20 cellular contexts compared by ENCODE assay signal in the genomic region with DNA sequence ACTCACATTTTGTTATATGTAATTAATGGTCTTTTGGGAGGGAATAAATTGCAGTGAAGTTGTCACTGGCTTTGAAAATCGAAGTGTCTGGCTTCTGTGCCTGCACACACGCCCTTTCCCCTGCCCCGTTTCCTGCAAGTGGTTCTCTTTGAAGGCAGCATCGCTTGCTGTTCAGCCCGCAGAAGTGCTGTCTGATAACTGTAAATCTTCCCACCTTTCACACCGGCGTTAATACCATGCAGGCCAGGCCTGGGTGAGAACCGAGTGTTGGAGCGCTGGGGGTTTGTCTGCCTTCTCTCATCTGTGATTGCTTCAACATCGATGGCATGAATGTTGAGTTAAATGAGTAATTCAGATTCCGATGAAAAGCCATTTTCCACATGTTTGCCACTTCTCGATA. TPM values are rescaled to one million over a fixed set of nuclear protein-coding genes. Genes with fewer than 3 reads are reported as not detected.
DNase-seq lines count a peak whose midpoint lies in the region; ATAC-seq and TF ChIP-seq lines count a peak whose summit lies in the region.
"Had no signal": no experiment of that assay in that cellular context is flagged by ENCODE, and none has a peak within 500 bp of the region (broad histone marks: within the 10 kb centered on the region; RNA-seq: fewer than 3 reads in every experiment).

No MANE protein-coding gene starts in this region.

- CTCF ChIA-PET in activated naive CD4-positive, alpha-beta T cell treated with anti-CD3 and anti-CD28 coated beads for 36 hours (lab: Charles Lee), result no interaction called here
- CTCF ChIA-PET in CD8-positive, alpha-beta T cell (lab: Charles Lee), result interaction anchor here (1.2 kb wide), 2 partner anchors 21 to 105 kb away, joined by 3 to 4 read pairs; no protein-coding TSS in a partner anchor

- 65 to 74% (median 68%) methylated on average over 12 of the region's 12 CpGs for WGBS in spleen, 5 donors

- H3K27ac Mint-ChIP-seq in activated naive CD4-positive, alpha-beta T cell treated with anti-CD3 and anti-CD28 coated beads for 36 hours, result no peak overlapping the region
- no peak overlapping the region for H3K27ac Mint-ChIP-seq in CD8-positive, alpha-beta T cell

- TF ChIP-seq CTCF in CD8-positive, alpha-beta T cell (IDR thresholded peaks at IDR 0.05), result no peak
- TF ChIP-seq CTCF in ascending aorta (IDR thresholded peaks at IDR 0.05) (no peak), spleen (IDR thresholded peaks at IDR 0.05 in 8 of 11, conservative IDR thresholded peaks at IDR 0.05 in 3 of 11) (no peak)

- no peak overlapping the region for H3K4me3 ChIP-seq in CD8-positive, alpha-beta T cell (ENCODE audit: low read depth, low read length)
- H3K4me3 ChIP-seq in ascending aorta (no peak overlapping the region), spleen (no peak overlapping the region)
- H3K4me3 ChIP-seq: A549, GM12878 had no signal

- H3K27me3 ChIP-seq in CD8-positive, alpha-beta T cell (ENCODE audit: insufficient read depth, low read length), result no peaks in the 10 kb centered on the region
- H3K27me3 ChIP-seq in ascending aorta, result no peaks in the 10 kb centered on the region
- no peaks in the 10 kb centered on the region for H3K27me3 ChIP-seq in spleen (replicated peaks in 1 of 7)

- intact Hi-C loops in activated naive CD4-positive, alpha-beta T cell treated with anti-CD3 and anti-CD28 coated beads for 36 hours (cut with micrococcal nuclease), result no loop called here
- intact Hi-C loops in CD8-positive, alpha-beta T cell (cut with DNase I, micrococcal nuclease), result no loop called here
- intact Hi-C loops in ascending aorta (cut with DNase I) (loop anchor here (2.0 kb wide), 1 partner anchor 15 kb away; no protein-coding TSS in a partner anchor), spleen (cut with DNase I; ENCODE audit: low total_unique reads) (no loop called here)

- peak; percentile 22 for DNase-seq in activated naive CD4-positive, alpha-beta T cell treated with anti-CD3 and anti-CD28 coated beads for 36 hours
- DNase-seq in activated naive CD4-positive, alpha-beta T cell treated with Interleukin-2 at 50 U/mL for 16 hours, result no peak
- DNase-seq in CD8-positive, alpha-beta T cell, result peak in 2 of 7 experiments; percentile 17 to 36
- no peak for DNase-seq in ascending aorta (ENCODE audit: low spot score in 2 of 2)
- DNase-seq in spleen, result peak; percentile 56
- no peak for DNase-seq in activated CD4-positive, CD25-positive, alpha-beta regulatory T cell treated with anti-CD3 and anti-CD28 coated beads, Interleukin-2, amount 50 U/mL, for 72 hours
- DNase-seq: CD4-positive, alpha-beta memory T cell; DMS53; EL; H7; HFFc6; KBM-7; MV-4-11; NCI-H1694 treated with DMSO at 0.1 percent for 48 hours; NCI-H2227 treated with DMSO at 0.1 percent for 48 hours; NCI-H510A treated with DMSO at 0.1 percent for 48 hours; NCI-H774 had no signal

- peaks cover 10% of the 10 kb centered on the region for H3K4me1 Mint-ChIP-seq in activated naive CD4-positive, alpha-beta T cell treated with anti-CD3 and anti-CD28 coated beads for 36 hours (ENCODE audit: low read depth)
- H3K4me1 Mint-ChIP-seq in CD8-positive, alpha-beta T cell (ENCODE audit: low read depth), result peaks cover 7% of the 10 kb centered on the region

- no peak for TF ChIP-seq POLR2A in spleen (IDR thresholded peaks at IDR 0.05)

- H3K9me3 ChIP-seq in CD8-positive, alpha-beta T cell (ENCODE audit: low read length), result no peaks in the 10 kb centered on the region
- H3K9me3 ChIP-seq in ascending aorta (no peaks in the 10 kb centered on the region), spleen (no peaks in the 10 kb centered on the region)
- H3K9me3 ChIP-seq: A549 had no signal

- peak; percentile 56 for ATAC-seq in CD8-positive, alpha-beta T cell
- no peak for ATAC-seq in SK-N-SH treated with all-trans-retinoic acid at 6 μM for 48 hours
- ATAC-seq: A549, GM12878 had no signal

- no peaks in the 10 kb centered on the region for H3K27me3 Mint-ChIP-seq in activated naive CD4-positive, alpha-beta T cell treated with anti-CD3 and anti-CD28 coated beads for 36 hours (ENCODE audit: low read depth)
- H3K27me3 Mint-ChIP-seq in CD8-positive, alpha-beta T cell (ENCODE audit: low read depth), result no peaks in the 10 kb centered on the region
- H3K27me3 Mint-ChIP-seq: CD4-positive, alpha-beta memory T cell had no signal

- H3K36me3 ChIP-seq in CD8-positive, alpha-beta T cell (ENCODE audit: insufficient read depth, low read length), result no peaks in the 10 kb centered on the region
- H3K36me3 ChIP-seq in ascending aorta (peaks cover 6 to 7% of the 10 kb centered on the region in 2 donors), spleen (peaks cover 0 to 13% (median 0%) of the 10 kb centered on the region in 6 donors)

- no peaks in the 10 kb centered on the region for H3K36me3 Mint-ChIP-seq in activated naive CD4-positive, alpha-beta T cell treated with anti-CD3 and anti-CD28 coated beads for 36 hours (ENCODE audit: low read depth)
- H3K36me3 Mint-ChIP-seq in CD8-positive, alpha-beta T cell, result peaks cover 8% of the 10 kb centered on the region
- H3K36me3 Mint-ChIP-seq: CD4-positive, alpha-beta memory T cell had no signal

- no peak overlapping the region for H3K27ac ChIP-seq in CD8-positive, alpha-beta T cell (ENCODE audit: low read depth, low read length)
- peak overlapping the region; percentile 70 to 73 for H3K27ac ChIP-seq in ascending aorta
- H3K27ac ChIP-seq in spleen, result no peak overlapping the region
- H3K27ac ChIP-seq: A549 had no signal

- H3K9me3 Mint-ChIP-seq in activated naive CD4-positive, alpha-beta T cell treated with anti-CD3 and anti-CD28 coated beads for 36 hours, result no peaks in the 10 kb centered on the region
- H3K9me3 Mint-ChIP-seq in CD8-positive, alpha-beta T cell, result no peaks in the 10 kb centered on the region
- H3K9me3 Mint-ChIP-seq: CD4-positive, alpha-beta memory T cell; HFFc6 had no signal

- POLR2A ChIA-PET in CD8-positive, alpha-beta T cell (lab: Charles Lee), result no interaction called here

- H3K4me3 Mint-ChIP-seq in activated naive CD4-positive, alpha-beta T cell treated with anti-CD3 and anti-CD28 coated beads for 36 hours, result no peak overlapping the region
- H3K4me3 Mint-ChIP-seq in CD8-positive, alpha-beta T cell, result no peak overlapping the region
- H3K4me3 Mint-ChIP-seq: CD4-positive, alpha-beta memory T cell; HFFc6 had no signal

- H3K4me1 ChIP-seq in CD8-positive, alpha-beta T cell (ENCODE audit: insufficient read depth, low read length), result no peaks in the 10 kb centered on the region
- peaks cover 6 to 17% of the 10 kb centered on the region in 2 donors for H3K4me1 ChIP-seq in ascending aorta
- no peaks in the 10 kb centered on the region for H3K4me1 ChIP-seq in spleen
- H3K4me1 ChIP-seq: A549 had no signal

TF ChIP-seq in SK-N-SH treated with all-trans-retinoic acid at 6 μM for 48 hours, 23 proteins besides CTCF, POLR2A, EP300 and RAD21 (continues in another document):
- no peak for TF ChIP-seq ZFP3 (CRISPR knock-in tag; IDR thresholded peaks at IDR 0.05)
- TF ChIP-seq ZFP30 (CRISPR knock-in tag; IDR thresholded peaks at IDR 0.05), result no peak
- no peak for TF ChIP-seq OSR1 (CRISPR knock-in tag; IDR thresholded peaks at IDR 0.05)
- TF ChIP-seq TOX (CRISPR knock-in tag; IDR thresholded peaks at IDR 0.05; ENCODE audit: borderline replicate concordance), result no peak
- no peak for TF ChIP-seq ARNTL (CRISPR knock-in tag; IDR thresholded peaks at IDR 0.05; ENCODE audit: borderline replicate concordance, low read depth)
- no peak for TF ChIP-seq SNAI2 (CRISPR knock-in tag; IDR thresholded peaks at IDR 0.05)
- TF ChIP-seq CSDC2 (CRISPR knock-in tag; IDR thresholded peaks at IDR 0.05), result no peak
- TF ChIP-seq CREB5 (CRISPR knock-in tag; IDR thresholded peaks at IDR 0.05; ENCODE audit: low read depth), result no peak
- TF ChIP-seq TCF4 (CRISPR knock-in tag; IDR thresholded peaks at IDR 0.05; ENCODE audit: borderline replicate concordance), result no peak
- TF ChIP-seq ZNF8 (CRISPR knock-in tag; IDR thresholded peaks at IDR 0.05), result no peak
- no peak for TF ChIP-seq RARB (CRISPR knock-in tag; IDR thresholded peaks at IDR 0.05)
- no peak for TF ChIP-seq BACH2 (CRISPR knock-in tag; IDR thresholded peaks at IDR 0.05; ENCODE audit: borderline replicate concordance)

RNA-seq across cellular contexts. Expression of gene RPL31, which starts 37.9 kb away (rescaled TPM):
- 1,000 to 10,000 TPM; 2,225 to 2,255 TPM for total RNA-seq in activated naive CD4-positive, alpha-beta T cell treated with anti-CD3 and anti-CD28 coated beads for 36 hours
- total RNA-seq in CD8-positive, alpha-beta T cell, result 1,000 to 10,000 TPM; 2,776 to 2,895 TPM
- total RNA-seq in ascending aorta (479 TPM), spleen (1,000 to 10,000 TPM in 5 of 7 donors, 100 to 1,000 TPM in 2; 876 to 1,551 (median 1,095) TPM)
- over 10,000 TPM in 2 of 3 donors, 1,000 to 10,000 TPM in 1; 8,439 to 10,502 (median 10,023) TPM for polyA plus RNA-seq in spleen

Comparison
In these comparisons a context has a peak if more than half of its experiments do, and no peak if none do; other contexts are left out.
1. DNase-seq: peak in activated naive CD4-positive, alpha-beta T cell treated with anti-CD3 and anti-CD28 coated beads for 36 hours (single experiment) and spleen (single experiment); none in activated naive CD4-positive, alpha-beta T cell treated with Interleukin-2 at 50 U/mL for 16 hours (single experiment), ascending aorta (0 of 2) and activated CD4-positive, CD25-positive, alpha-beta regulatory T cell treated with anti-CD3 and anti-CD28 coated beads, Interleukin-2, amount 50 U/mL, for 72 hours (single experiment).
2. H3K27ac ChIP-seq: peak in ascending aorta (2 of 2); none in CD8-positive, alpha-beta T cell (single experiment) and spleen (0 of 8).